1 cellular context compared by ENCODE assay signal in the genomic region with DNA sequence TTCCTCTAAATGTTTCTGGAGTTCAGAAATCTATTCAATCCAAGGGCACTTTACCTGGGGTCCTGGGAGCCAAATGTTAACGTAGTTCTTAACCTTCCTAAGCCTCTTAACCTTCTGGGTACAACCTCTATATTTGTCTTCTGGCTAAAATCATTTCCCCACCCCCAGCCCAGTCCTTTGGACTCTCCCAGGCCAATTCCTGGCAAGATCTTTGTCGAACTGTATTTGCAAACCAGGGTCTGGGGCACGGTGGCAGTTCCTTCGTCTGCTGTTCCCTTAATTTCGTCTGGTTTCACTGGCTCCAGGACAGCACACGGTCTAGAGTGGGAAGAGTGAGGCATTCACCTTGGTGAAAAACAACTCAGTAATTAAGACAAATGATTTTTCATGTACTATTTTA.
TF ChIP-seq lines count a peak whose summit lies in the region.

No MANE protein-coding gene starts in this region.

TF ChIP-seq in HCT116, 20 proteins besides CTCF, POLR2A, EP300 and RAD21 (continued from another document):
- TF ChIP-seq, protein P1, sequence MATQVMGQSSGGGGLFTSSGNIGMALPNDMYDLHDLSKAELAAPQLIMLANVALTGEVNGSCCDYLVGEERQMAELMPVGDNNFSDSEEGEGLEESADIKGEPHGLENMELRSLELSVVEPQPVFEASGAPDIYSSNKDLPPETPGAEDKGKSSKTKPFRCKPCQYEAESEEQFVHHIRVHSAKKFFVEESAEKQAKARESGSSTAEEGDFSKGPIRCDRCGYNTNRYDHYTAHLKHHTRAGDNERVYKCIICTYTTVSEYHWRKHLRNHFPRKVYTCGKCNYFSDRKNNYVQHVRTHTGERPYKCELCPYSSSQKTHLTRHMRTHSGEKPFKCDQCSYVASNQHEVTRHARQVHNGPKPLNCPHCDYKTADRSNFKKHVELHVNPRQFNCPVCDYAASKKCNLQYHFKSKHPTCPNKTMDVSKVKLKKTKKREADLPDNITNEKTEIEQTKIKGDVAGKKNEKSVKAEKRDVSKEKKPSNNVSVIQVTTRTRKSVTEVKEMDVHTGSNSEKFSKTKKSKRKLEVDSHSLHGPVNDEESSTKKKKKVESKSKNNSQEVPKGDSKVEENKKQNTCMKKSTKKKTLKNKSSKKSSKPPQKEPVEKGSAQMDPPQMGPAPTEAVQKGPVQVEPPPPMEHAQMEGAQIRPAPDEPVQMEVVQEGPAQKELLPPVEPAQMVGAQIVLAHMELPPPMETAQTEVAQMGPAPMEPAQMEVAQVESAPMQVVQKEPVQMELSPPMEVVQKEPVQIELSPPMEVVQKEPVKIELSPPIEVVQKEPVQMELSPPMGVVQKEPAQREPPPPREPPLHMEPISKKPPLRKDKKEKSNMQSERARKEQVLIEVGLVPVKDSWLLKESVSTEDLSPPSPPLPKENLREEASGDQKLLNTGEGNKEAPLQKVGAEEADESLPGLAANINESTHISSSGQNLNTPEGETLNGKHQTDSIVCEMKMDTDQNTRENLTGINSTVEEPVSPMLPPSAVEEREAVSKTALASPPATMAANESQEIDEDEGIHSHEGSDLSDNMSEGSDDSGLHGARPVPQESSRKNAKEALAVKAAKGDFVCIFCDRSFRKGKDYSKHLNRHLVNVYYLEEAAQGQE (IDR thresholded peaks at IDR 0.05; ENCODE audit: low read depth): no peak
- TF ChIP-seq SRF (IDR thresholded peaks at IDR 0.05; ENCODE audit: low read depth): no peak
- no peak for TF ChIP-seq CEBPB (IDR thresholded peaks at IDR 0.05; ENCODE audit: low read depth)
